Comparison of ENCODE assay signal across 1 cellular context in genomic region chr19:44807652-44808462, GRCh38.
TF ChIP-seq lines count a peak whose summit lies in the region.

No MANE protein-coding gene starts in this region.

TF ChIP-seq in HepG2, 621 proteins besides CTCF, POLR2A, EP300 and RAD21 (continued from another document and continues in another):
- TF ChIP-seq ZNF619 (CRISPR knock-in tag; IDR thresholded peaks at IDR 0.05) (peak; percentile 58; the same call in 1 of the 2 replicates), ZNF788 (CRISPR knock-in tag; IDR thresholded peaks at IDR 0.05; ENCODE audit: borderline replicate concordance) (peak; percentile 78), ZMYM2 (CRISPR knock-in tag; IDR thresholded peaks at IDR 0.05) (0 out of 2 replicates have a peak, but pooled peaks have one; percentile 21), ZNF460 (CRISPR knock-in tag; IDR thresholded peaks at IDR 0.05; ENCODE audit: borderline replicate concordance) (no peak), HOMEZ (CRISPR knock-in tag; IDR thresholded peaks at IDR 0.05; ENCODE audit: low read depth) (no peak; the same call in 1 of the 2 replicates), ZNF580 (CRISPR knock-in tag; IDR thresholded peaks at IDR 0.05; ENCODE audit: borderline replicate concordance, low read depth) (peak; percentile 75; the same call in 1 of the 2 replicates), DNMT3B (CRISPR knock-in tag; conservative IDR thresholded peaks at IDR 0.05) (no peak), ZNF20 (CRISPR knock-in tag; IDR thresholded peaks at IDR 0.05) (no peak), ZKSCAN8 (CRISPR knock-in tag; IDR thresholded peaks at IDR 0.05; ENCODE audit: borderline replicate concordance) (0 out of 2 replicates have a peak, but pooled peaks have one; percentile 33), FOXO1 (CRISPR knock-in tag; IDR thresholded peaks at IDR 0.05) (0 out of 2 replicates have a peak, but pooled peaks have one; percentile 57), KLF13 (CRISPR knock-in tag; IDR thresholded peaks at IDR 0.05) (no peak), TCF7L2 (IDR thresholded peaks at IDR 0.05; ENCODE audit: low read depth, low read length) (no peak), ZNF737 (CRISPR knock-in tag; IDR thresholded peaks at IDR 0.05; ENCODE audit: borderline replicate concordance) (no peak), CBX5 (CRISPR knock-in tag; IDR thresholded peaks at IDR 0.05; ENCODE audit: borderline replicate concordance) (no peak), CREM (IDR thresholded peaks at IDR 0.05) (no peak), CREM (CRISPR knock-in tag; IDR thresholded peaks at IDR 0.05) (no peak), ZNF350 (CRISPR knock-in tag; IDR thresholded peaks at IDR 0.05; ENCODE audit: borderline replicate concordance, low read depth) (peak; percentile 30; the same call in 1 of the 2 replicates), DMAP1 (CRISPR knock-in tag; IDR thresholded peaks at IDR 0.05) (no peak), ZFX (CRISPR knock-in tag; IDR thresholded peaks at IDR 0.05; ENCODE audit: low read depth) (peak; percentile 57), DPF2 (CRISPR knock-in tag; IDR thresholded peaks at IDR 0.05; ENCODE audit: borderline replicate concordance, low read depth) (0 out of 2 replicates have a peak, but pooled peaks have one; percentile 19), IRX3 (CRISPR knock-in tag; IDR thresholded peaks at IDR 0.05; ENCODE audit: borderline replicate concordance, low read depth) (peak; percentile 64; the same call in 1 of the 2 replicates), ZBTB4 (CRISPR knock-in tag; IDR thresholded peaks at IDR 0.05; ENCODE audit: borderline replicate concordance) (no peak), ZNF234 (CRISPR knock-in tag; conservative IDR thresholded peaks at IDR 0.05) (no peak), ZMYM4 (CRISPR knock-in tag; IDR thresholded peaks at IDR 0.05) (no peak), WIZ (CRISPR knock-in tag; IDR thresholded peaks at IDR 0.05) (no peak), HMGXB4 (CRISPR knock-in tag; IDR thresholded peaks at IDR 0.05; ENCODE audit: borderline replicate concordance in 1 of 2, low read depth in 1 of 2) (peak in 1 of 2 experiments; percentile 81; a peak in 2 of 4 replicates), ZFP90 (CRISPR knock-in tag; IDR thresholded peaks at IDR 0.05; ENCODE audit: borderline replicate concordance) (0 out of 2 replicates have a peak, but pooled peaks have one; percentile 39), MXD3 (CRISPR knock-in tag; IDR thresholded peaks at IDR 0.05) (no peak), ZNF589 (CRISPR knock-in tag; conservative IDR thresholded peaks at IDR 0.05) (no peak), ATM (IDR thresholded peaks at IDR 0.05; ENCODE audit: borderline replicate concordance) (no peak)
- TF ChIP-seq, protein P1, sequence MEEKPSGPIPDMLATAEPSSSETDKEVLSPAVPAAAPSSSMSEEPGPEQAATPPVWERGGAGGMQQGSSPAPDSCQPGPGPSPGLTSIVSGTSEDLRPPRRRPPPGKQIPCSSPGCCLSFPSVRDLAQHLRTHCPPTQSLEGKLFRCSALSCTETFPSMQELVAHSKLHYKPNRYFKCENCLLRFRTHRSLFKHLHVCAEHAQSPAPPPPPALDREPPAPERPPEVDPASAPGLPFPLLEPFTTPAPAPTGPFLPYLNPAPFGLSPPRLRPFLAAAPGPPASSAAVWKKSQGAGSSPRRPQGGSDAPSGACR (CRISPR knock-in tag; IDR thresholded peaks at IDR 0.05), result no peak; the same call in 1 of the 2 replicates
- TF ChIP-seq, protein P2, sequence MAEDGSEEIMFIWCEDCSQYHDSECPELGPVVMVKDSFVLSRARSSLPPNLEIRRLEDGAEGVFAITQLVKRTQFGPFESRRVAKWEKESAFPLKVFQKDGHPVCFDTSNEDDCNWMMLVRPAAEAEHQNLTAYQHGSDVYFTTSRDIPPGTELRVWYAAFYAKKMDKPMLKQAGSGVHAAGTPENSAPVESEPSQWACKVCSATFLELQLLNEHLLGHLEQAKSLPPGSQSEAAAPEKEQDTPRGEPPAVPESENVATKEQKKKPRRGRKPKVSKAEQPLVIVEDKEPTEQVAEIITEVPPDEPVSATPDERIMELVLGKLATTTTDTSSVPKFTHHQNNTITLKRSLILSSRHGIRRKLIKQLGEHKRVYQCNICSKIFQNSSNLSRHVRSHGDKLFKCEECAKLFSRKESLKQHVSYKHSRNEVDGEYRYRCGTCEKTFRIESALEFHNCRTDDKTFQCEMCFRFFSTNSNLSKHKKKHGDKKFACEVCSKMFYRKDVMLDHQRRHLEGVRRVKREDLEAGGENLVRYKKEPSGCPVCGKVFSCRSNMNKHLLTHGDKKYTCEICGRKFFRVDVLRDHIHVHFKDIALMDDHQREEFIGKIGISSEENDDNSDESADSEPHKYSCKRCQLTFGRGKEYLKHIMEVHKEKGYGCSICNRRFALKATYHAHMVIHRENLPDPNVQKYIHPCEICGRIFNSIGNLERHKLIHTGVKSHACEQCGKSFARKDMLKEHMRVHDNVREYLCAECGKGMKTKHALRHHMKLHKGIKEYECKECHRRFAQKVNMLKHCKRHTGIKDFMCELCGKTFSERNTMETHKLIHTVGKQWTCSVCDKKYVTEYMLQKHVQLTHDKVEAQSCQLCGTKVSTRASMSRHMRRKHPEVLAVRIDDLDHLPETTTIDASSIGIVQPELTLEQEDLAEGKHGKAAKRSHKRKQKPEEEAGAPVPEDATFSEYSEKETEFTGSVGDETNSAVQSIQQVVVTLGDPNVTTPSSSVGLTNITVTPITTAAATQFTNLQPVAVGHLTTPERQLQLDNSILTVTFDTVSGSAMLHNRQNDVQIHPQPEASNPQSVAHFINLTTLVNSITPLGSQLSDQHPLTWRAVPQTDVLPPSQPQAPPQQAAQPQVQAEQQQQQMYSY (CRISPR knock-in tag; IDR thresholded peaks at IDR 0.05), result no peak
- TF ChIP-seq, protein P3, sequence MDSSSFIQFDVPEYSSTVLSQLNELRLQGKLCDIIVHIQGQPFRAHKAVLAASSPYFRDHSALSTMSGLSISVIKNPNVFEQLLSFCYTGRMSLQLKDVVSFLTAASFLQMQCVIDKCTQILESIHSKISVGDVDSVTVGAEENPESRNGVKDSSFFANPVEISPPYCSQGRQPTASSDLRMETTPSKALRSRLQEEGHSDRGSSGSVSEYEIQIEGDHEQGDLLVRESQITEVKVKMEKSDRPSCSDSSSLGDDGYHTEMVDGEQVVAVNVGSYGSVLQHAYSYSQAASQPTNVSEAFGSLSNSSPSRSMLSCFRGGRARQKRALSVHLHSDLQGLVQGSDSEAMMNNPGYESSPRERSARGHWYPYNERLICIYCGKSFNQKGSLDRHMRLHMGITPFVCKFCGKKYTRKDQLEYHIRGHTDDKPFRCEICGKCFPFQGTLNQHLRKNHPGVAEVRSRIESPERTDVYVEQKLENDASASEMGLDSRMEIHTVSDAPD (CRISPR knock-in tag; IDR thresholded peaks at IDR 0.05), result 0 out of 2 replicates have a peak, but pooled peaks have one; percentile 53
- TF ChIP-seq, protein P4, sequence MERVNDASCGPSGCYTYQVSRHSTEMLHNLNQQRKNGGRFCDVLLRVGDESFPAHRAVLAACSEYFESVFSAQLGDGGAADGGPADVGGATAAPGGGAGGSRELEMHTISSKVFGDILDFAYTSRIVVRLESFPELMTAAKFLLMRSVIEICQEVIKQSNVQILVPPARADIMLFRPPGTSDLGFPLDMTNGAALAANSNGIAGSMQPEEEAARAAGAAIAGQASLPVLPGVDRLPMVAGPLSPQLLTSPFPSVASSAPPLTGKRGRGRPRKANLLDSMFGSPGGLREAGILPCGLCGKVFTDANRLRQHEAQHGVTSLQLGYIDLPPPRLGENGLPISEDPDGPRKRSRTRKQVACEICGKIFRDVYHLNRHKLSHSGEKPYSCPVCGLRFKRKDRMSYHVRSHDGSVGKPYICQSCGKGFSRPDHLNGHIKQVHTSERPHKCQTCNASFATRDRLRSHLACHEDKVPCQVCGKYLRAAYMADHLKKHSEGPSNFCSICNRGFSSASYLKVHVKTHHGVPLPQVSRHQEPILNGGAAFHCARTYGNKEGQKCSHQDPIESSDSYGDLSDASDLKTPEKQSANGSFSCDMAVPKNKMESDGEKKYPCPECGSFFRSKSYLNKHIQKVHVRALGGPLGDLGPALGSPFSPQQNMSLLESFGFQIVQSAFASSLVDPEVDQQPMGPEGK (CRISPR knock-in tag; IDR thresholded peaks at IDR 0.05), result peak; percentile 90
- TF ChIP-seq, protein P5, sequence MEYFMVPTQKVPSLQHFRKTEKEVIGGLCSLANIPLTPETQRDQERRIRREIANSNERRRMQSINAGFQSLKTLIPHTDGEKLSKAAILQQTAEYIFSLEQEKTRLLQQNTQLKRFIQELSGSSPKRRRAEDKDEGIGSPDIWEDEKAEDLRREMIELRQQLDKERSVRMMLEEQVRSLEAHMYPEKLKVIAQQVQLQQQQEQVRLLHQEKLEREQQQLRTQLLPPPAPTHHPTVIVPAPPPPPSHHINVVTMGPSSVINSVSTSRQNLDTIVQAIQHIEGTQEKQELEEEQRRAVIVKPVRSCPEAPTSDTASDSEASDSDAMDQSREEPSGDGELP (IDR thresholded peaks at IDR 0.05; ENCODE audit: borderline replicate concordance, low read depth), result no peak
